1 cellular context compared by ENCODE assay signal in genomic region chr1:38083541-38083940, GRCh38.
TF ChIP-seq lines count a peak whose summit lies in the region.

No MANE protein-coding gene starts in this region.

TF ChIP-seq in GM23338, 12 proteins besides CTCF, POLR2A, EP300 and RAD21 (continued from another document):
- TF ChIP-seq ZNF462 (CRISPR knock-in tag; IDR thresholded peaks at IDR 0.05) = no peak
- no peak for TF ChIP-seq POLR2AphosphoS5 (IDR thresholded peaks at IDR 0.05; ENCODE audit: low read depth)
- no peak for TF ChIP-seq ETS1 (IDR thresholded peaks at IDR 0.05)
- TF ChIP-seq EZH2phosphoT487 (IDR thresholded peaks at IDR 0.05; ENCODE audit: unreplicated experiment) = no peak
- no peak for TF ChIP-seq ZNF331 (CRISPR knock-in tag; IDR thresholded peaks at IDR 0.05; ENCODE audit: low read depth)
- no peak for TF ChIP-seq STAT1 (IDR thresholded peaks at IDR 0.05; ENCODE audit: unreplicated experiment)
- TF ChIP-seq NANOG (IDR thresholded peaks at IDR 0.05; ENCODE audit: borderline replicate concordance) = no peak
